8 cellular contexts compared by ENCODE assay signal in genomic region chr2:10407841-10408648, GRCh38. TPM values are rescaled to one million over a fixed set of nuclear protein-coding genes. Genes with fewer than 3 reads are reported as not detected.
DNase-seq lines count a peak whose midpoint lies in the region; ATAC-seq and TF ChIP-seq lines count a peak whose summit lies in the region.

No MANE protein-coding gene starts in this region.

- in situ Hi-C loops in brain microvascular endothelial cell (cut with HindIII; ENCODE audit: low pct_ligation_motif_present, low sequenced_read_pairs), result no loop called here

- peak; percentile 94 for DNase-seq in AML-193 (lab: John Stamatoyannopoulos, UW)
- DNase-seq in HUDEP-2 (lab: John Stamatoyannopoulos, UW; ENCODE audit: unreplicated experiment in 76 of 76), result peak in 45 of 76 experiments; percentile 4 to 70 (median 34)
- DNase-seq in T-helper 22 cell (ENCODE audit: low read depth), result peak; percentile 19
- DNase-seq in brain microvascular endothelial cell, result peak; percentile 24
- DNase-seq in left lung, result peak in 1 of 2 donors; percentile 82
- DNase-seq in stimulated activated CD8-positive, alpha-beta memory T cell treated with anti-CD3 and anti-CD28 coated beads, Interleukin-7, amount 100 ng/mL, for 1 hour (ENCODE audit: low read depth in 2 of 2), result peak; percentile 22 to 23
- DNase-seq in NCI-H526 treated with DMSO at 0.1 percent for 48 hours (lab: John Stamatoyannopoulos, UW), result no peak

- H3K36me3 ChIP-seq in brain microvascular endothelial cell (replicated peaks), result no peaks in the 10 kb centered on the region
- H3K36me3 ChIP-seq in left lung, result peaks cover 0 to 12% of the 10 kb centered on the region in 2 donors

- H3K27ac ChIP-seq in brain microvascular endothelial cell, result no peak overlapping the region
- peak overlapping the region; percentile 63 to 81 for H3K27ac ChIP-seq in left lung

- no peaks in the 10 kb centered on the region for H3K9me3 ChIP-seq in left lung

- ATAC-seq in GM19397 (IDR thresholded peaks at IDR 0.05; ENCODE audit: unreplicated experiment) (peak; percentile 33), left lung (peak; percentile 89)

- TF ChIP-seq CTCF in brain microvascular endothelial cell (IDR thresholded peaks at IDR 0.05; ENCODE audit: low read depth, low read length, missing control alignments) (no peak), left lung (IDR thresholded peaks at IDR 0.05) (no peak)

- H3K27me3 ChIP-seq in brain microvascular endothelial cell (replicated peaks) (no peaks in the 10 kb centered on the region), left lung (no peaks in the 10 kb centered on the region)

- peaks cover 30 to 73% of the 10 kb centered on the region in 2 donors for H3K4me1 ChIP-seq in left lung

- intact Hi-C loops in left lung (cut with DNase I), result loop anchor here in 1 of 2 donors (10.0 kb wide), 1 partner anchor 103 kb away; the partner anchor contains the start of gene HPCAL1

- H3K4me3 ChIP-seq in brain microvascular endothelial cell (ENCODE audit: low read depth, low read length) (no peak overlapping the region), left lung (no peak overlapping the region)

RNA-seq across cellular contexts. Expression of gene ODC1, which starts 40.1 kb away (rescaled TPM):
- 10 to 100 TPM; 55.0 to 98.4 TPM for total RNA-seq in left lung
